Comparison of ENCODE assay signal across 25 cellular contexts in the genomic region with DNA sequence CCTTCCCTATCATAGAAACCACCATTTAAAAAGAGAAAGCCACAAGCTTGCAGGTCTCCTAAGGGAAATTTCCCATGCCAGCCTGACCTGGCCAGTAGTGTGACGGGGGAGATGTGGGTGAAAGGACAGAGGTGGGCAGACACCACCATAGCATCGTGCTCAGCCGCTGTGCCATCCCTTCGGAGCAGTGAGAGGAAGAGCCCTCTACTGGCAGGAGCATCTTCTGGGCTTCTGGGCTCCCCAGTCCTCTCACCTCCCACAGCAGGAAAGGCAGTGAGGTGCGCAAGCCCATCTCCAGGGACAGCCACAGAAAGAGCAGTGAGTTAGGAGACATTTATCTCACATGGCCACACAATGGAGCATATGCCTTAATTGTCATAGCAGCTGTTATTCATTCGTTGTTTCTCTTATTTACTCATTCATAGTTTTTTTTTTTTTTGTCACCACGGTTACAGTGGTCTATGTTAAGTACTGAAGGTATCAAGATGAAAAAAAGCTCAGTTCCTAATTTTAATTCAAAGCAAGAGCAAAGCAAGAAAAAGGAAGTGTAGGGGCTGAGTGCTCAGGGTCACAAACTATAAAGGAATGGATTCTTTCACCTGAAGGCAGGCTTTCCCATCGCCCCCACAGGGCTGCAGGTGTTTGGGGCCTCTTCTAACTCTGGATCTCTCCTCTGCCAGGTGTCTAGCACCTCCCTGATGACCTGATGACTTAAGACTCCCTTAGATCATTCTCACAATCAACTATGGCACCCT. TPM values are rescaled to one million over a fixed set of nuclear protein-coding genes. Genes with fewer than 3 reads are reported as not detected.
DNase-seq lines count a peak whose midpoint lies in the region; FAIRE-seq and TF ChIP-seq lines count a peak whose summit lies in the region.
"Had no signal": no experiment of that assay in that cellular context is flagged by ENCODE, and none has a peak within 500 bp of the region (broad histone marks: within the 10 kb centered on the region; RNA-seq: fewer than 3 reads in every experiment).

No MANE protein-coding gene starts in this region.

- no peak for FAIRE-seq in D721Med (lab: Jason Lieb, UNC)
- FAIRE-seq: pancreas, TTC549 had no signal

- H3K27me3 ChIP-seq in A673 (replicated peaks; ENCODE audit: insufficient read depth, low read depth, low read length, poor library complexity), result peaks cover 99% of the 10 kb centered on the region

- H3K9me3 ChIP-seq in A673 (ENCODE audit: low read depth, low read length, poor library complexity, severe bottlenecking), result no peaks in the 10 kb centered on the region
- H3K9me3 ChIP-seq: Caco-2, left lung, pancreas, stomach, tibial nerve had no signal

- H3K36me3 ChIP-seq in A673 (ENCODE audit: insufficient read depth, low read length, poor library complexity, severe bottlenecking), result no peaks in the 10 kb centered on the region
- H3K36me3 ChIP-seq: left lung, pancreas, stomach, tibial nerve had no signal

- DNase-seq in A673 (ENCODE audit: low spot score) (no peak), D721Med (ENCODE audit: insufficient read length, low spot score) (no peak), NCI-H69 (lab: John Stamatoyannopoulos, UW) (peak; percentile 7), epithelial cell of proximal tubule (ENCODE audit: low read depth) (no peak), DMS79 treated with DMSO at 0.1 percent for 48 hours (lab: John Stamatoyannopoulos, UW) (no peak), kidney glomerular epithelial cell (lab: John Stamatoyannopoulos, UW) (no peak), amygdala (lab: John Stamatoyannopoulos, UW) (no peak)
- DNase-seq: activated CD8-positive, alpha-beta memory T cell treated with anti-CD3 and anti-CD28 coated beads for 24 hours; activated T-cell treated with anti-CD3 and anti-CD28 coated beads, Interleukin-2, amount 50 U/mL, for 48 hours; aorta; Caco-2; dermis blood vessel endothelial cell; left lung; NCI-H1694; pancreas; right cardiac atrium; SHP77; stimulated activated CD4-positive, alpha-beta T cell treated with anti-CD3 and anti-CD28 coated beads, Interleukin-12 subunit alpha, Interleukin-12 subunit beta, amount 100 ng/mL, for 4 hours; stomach; T-cell had no signal

- H3K4me3 ChIP-seq in A673 (ENCODE audit: low read depth, low read length, poor library complexity, severe bottlenecking), result no peak overlapping the region
- H3K4me3 ChIP-seq in epithelial cell of proximal tubule (ENCODE audit: low read depth, low read length), result no peak overlapping the region
- H3K4me3 ChIP-seq: left lung, pancreas, stomach, tibial nerve had no signal

- BruUV-seq in A673 (replicated peaks; lab: Mats Ljungman, UMichigan), result no TSS peak

- no peak overlapping the region for H3K27ac ChIP-seq in A673 (ENCODE audit: low read depth, low read length, poor library complexity, severe bottlenecking)
- H3K27ac ChIP-seq: left lung, pancreas, stomach, tibial nerve had no signal

- POLR2A ChIA-PET in A673 (lab: Charles Lee; ENCODE audit: low non-redundant PET), result no interaction called here

- CTCF ChIA-PET in A673 (lab: Charles Lee), result interaction anchor here (0.6 kb wide), 1 partner anchor 1927 kb away, joined by 4 read pairs; no protein-coding TSS in a partner anchor

- intact Hi-C loops in A673 (cut with micrococcal nuclease; ENCODE audit: unreplicated experiment), result no loop called here

- no peaks in the 10 kb centered on the region for H3K4me1 ChIP-seq in A673 (ENCODE audit: insufficient read depth, low read length, poor library complexity, severe bottlenecking)
- H3K4me1 ChIP-seq: Caco-2, left lung, pancreas, stomach, tibial nerve had no signal

- TF ChIP-seq CTCF in A673 (conservative IDR thresholded peaks at IDR 0.05; ENCODE audit: low read depth, low read length), result 0 out of 2 replicates have a peak, but pooled peaks have one; percentile 40
- peak; percentile 4 for TF ChIP-seq CTCF in D721Med (IDR thresholded peaks at IDR 0.05; ENCODE audit: insufficient read depth, missing control alignments)
- peak; percentile 27 for TF ChIP-seq CTCF in epithelial cell of proximal tubule (conservative IDR thresholded peaks at IDR 0.05; ENCODE audit: low read depth, low read length)

RNA-seq across cellular contexts. Expression of gene CAMK1G, which starts 48.8 kb away (rescaled TPM):
- total RNA-seq in A673 (2021), result 18.6 and 21.2 TPM in 2 replicates
- 0.23 TPM in 1 of 2 replicates, not detected in the other for total RNA-seq in epithelial cell of proximal tubule
- total RNA-seq: B cell; Caco-2; cardiac septum; dermis blood vessel endothelial cell; natural killer cell treated with Interleukin-12 subunit alpha and Interleukin-12 subunit beta and Interleukin-15 and Interleukin-18, amount 100 ng/mL, for 72 hours; T-cell had no signal

Comparison
In these comparisons a context has a peak if more than half of its experiments do, and no peak if none do; other contexts are left out.
1. RNA of gene CAMK1G, which starts 48.8 kb away (total RNA-seq): 18.6 to 21.2 TPM in A673; 0.23 TPM in epithelial cell of proximal tubule; every median in the first group is over 10 times any median in the second.
2. Peak in every context shown above with its lines, with median percentiles within 50 percentile points of each other: CTCF ChIP-seq.